Comparison of ENCODE assay signal across 8 cellular contexts in the genomic region with DNA sequence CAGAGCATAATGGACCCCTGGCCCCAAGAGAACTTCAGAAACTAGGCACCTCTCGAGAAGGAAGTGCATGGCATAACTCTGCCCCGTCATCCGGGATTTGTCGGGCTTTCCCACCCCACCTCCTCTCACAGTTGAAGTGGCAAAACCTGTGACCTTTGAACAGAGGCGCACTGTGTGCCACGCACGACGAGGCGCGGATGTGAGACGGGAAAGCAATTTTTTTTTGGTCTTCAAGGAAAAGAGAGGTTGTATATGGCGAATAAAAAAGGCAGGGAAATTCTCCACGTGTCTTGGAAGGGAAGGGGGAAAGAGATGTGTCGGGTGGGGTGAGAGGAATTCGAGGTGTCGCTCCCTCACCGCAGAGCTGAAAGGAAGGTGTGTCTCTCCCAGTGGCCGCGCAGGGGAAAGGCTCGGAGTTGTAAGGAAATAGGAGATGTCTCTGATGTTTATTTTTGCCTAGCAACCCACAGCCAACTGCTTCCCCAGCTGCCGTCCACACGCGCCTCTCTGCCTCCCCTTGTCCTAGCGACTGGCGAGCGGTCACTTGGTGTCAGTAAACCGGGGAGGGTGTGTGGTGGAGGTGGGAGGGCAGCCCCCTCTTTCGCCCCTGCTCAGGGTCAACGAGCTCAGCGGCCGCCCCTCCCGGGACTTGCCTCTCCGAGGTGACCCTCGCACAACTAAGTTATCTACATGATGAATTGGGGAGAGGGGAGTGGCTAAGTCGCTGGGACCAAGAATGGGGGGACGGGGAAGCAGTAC. TPM values are rescaled to one million over a fixed set of nuclear protein-coding genes. Genes with fewer than 3 reads are reported as not detected.
DNase-seq lines count a peak whose midpoint lies in the region; ATAC-seq and TF ChIP-seq lines count a peak whose summit lies in the region.

No MANE protein-coding gene starts in this region.

- peak overlapping the region; percentile 96 to 97 for H3K4me3 Mint-ChIP-seq in stimulated activated naive B cell treated with anti-CD40 and anti-IgM and Interleukin-4, amounts not matched to agents 10 μg/mL and 1 μg/mL and 100 μg/mL, for 72 hours

- H3K36me3 Mint-ChIP-seq in stimulated activated naive B cell treated with anti-CD40 and anti-IgM and Interleukin-4, amounts not matched to agents 10 μg/mL and 1 μg/mL and 100 μg/mL, for 72 hours, result peaks cover 15 to 19% of the 10 kb centered on the region in 2 donors

- peak overlapping the region in 1 of 2 experiments; percentile 50 for H3K23ac ChIP-seq in mesenchymal stem cell (ENCODE audit: low read length in 2 of 2)

- H2BK12ac ChIP-seq in mesenchymal stem cell (ENCODE audit: low read length in 2 of 2), result peak overlapping the region in 1 of 2 experiments; percentile 87

- H2AFZ ChIP-seq in mesenchymal stem cell (ENCODE audit: low read depth, low read length), result peak overlapping the region; percentile 83

- H3K14ac ChIP-seq in mesenchymal stem cell (ENCODE audit: low read length in 2 of 2), result no peak overlapping the region

- peak overlapping the region; percentile 25 to 96 for H3K18ac ChIP-seq in mesenchymal stem cell (ENCODE audit: low read depth in 1 of 2, low read length in 2 of 2)

- DNase-seq in HL-60 (ENCODE audit: low read depth in 1 of 2, low spot score in 1 of 2) (peak; percentile 63 to 65), NCI-H82 (lab: John Stamatoyannopoulos, UW) (peak; percentile 92), activated T-cell treated with anti-CD3 and anti-CD28 coated beads for 24 hours (ENCODE audit: low read depth) (peak; percentile 7), epithelial cell of esophagus (ENCODE audit: low read depth) (peak; percentile 87), mesenchymal stem cell (peak; percentile 97)
- DNase-seq in stimulated activated naive B cell treated with anti-CD40 and anti-IgM and Interleukin-4, amounts not matched to agents 10 μg/mL and 1 μg/mL and 100 μg/mL, for 72 hours, result peak; percentile 23

- H3K9me3 ChIP-seq in mesenchymal stem cell (ENCODE audit: control insufficient read depth, low read length), result no peaks in the 10 kb centered on the region

- TF ChIP-seq CTCF in 22Rv1 (IDR thresholded peaks at IDR 0.05) (peak; percentile 52), HL-60 (IDR thresholded peaks at IDR 0.05; ENCODE audit: insufficient read depth, low read length) (no peak), epithelial cell of esophagus (IDR thresholded peaks at IDR 0.05; ENCODE audit: insufficient read depth, low read depth, low read length, missing control alignments) (peak; percentile 58)

- peaks cover 9% of the 10 kb centered on the region for H3K4me1 ChIP-seq in mesenchymal stem cell (ENCODE audit: control insufficient read depth, insufficient read depth, low read depth, low read length)

- no peak for TF ChIP-seq POLR2A in GM18505 (IDR thresholded peaks at IDR 0.05; ENCODE audit: borderline replicate concordance, extremely low read depth, insufficient read depth, insufficient read length)

- no peak overlapping the region for H2BK120ac ChIP-seq in mesenchymal stem cell (ENCODE audit: low read depth, low read length)

- peak overlapping the region in 1 of 2 experiments; percentile 73 for H3K4ac ChIP-seq in mesenchymal stem cell (ENCODE audit: low read depth in 1 of 2, low read length in 2 of 2)

- H3K9ac ChIP-seq in mesenchymal stem cell (ENCODE audit: low read length), result peak overlapping the region; percentile 96

- H3K27me3 Mint-ChIP-seq in stimulated activated naive B cell treated with anti-CD40 and anti-IgM and Interleukin-4, amounts not matched to agents 10 μg/mL and 1 μg/mL and 100 μg/mL, for 72 hours, result no peaks in the 10 kb centered on the region

- ATAC-seq in GM18505 (IDR thresholded peaks at IDR 0.05; ENCODE audit: unreplicated experiment), result peak; percentile 21
- peak; percentile 37 to 38 for ATAC-seq in stimulated activated naive B cell treated with anti-CD40 and anti-IgM and Interleukin-4, amounts not matched to agents 10 μg/mL and 1 μg/mL and 100 μg/mL, for 72 hours (replicated peaks)

- H3K4me3 ChIP-seq in HL-60 (replicated peaks; ENCODE audit: insufficient read depth, low read length), result peak overlapping the region; percentile 86
- H3K4me3 ChIP-seq in epithelial cell of esophagus (ENCODE audit: low read length), result peak overlapping the region; percentile 69
- peak overlapping the region; percentile 66 to 88 for H3K4me3 ChIP-seq in mesenchymal stem cell (ENCODE audit: insufficient read depth in 1 of 2, low read depth in 1 of 2, low read length in 2 of 2)

- H3K4me1 Mint-ChIP-seq in stimulated activated naive B cell treated with anti-CD40 and anti-IgM and Interleukin-4, amounts not matched to agents 10 μg/mL and 1 μg/mL and 100 μg/mL, for 72 hours, result peaks cover 26 to 34% of the 10 kb centered on the region in 2 donors

- no peaks in the 10 kb centered on the region for H3K79me1 ChIP-seq in mesenchymal stem cell (replicated peaks; ENCODE audit: low read length, poor library complexity, severe bottlenecking)

- H2BK15ac ChIP-seq in mesenchymal stem cell (ENCODE audit: low read depth, poor library complexity, severe bottlenecking), result peak overlapping the region; percentile 1

- no peaks in the 10 kb centered on the region for H3K9me3 Mint-ChIP-seq in stimulated activated naive B cell treated with anti-CD40 and anti-IgM and Interleukin-4, amounts not matched to agents 10 μg/mL and 1 μg/mL and 100 μg/mL, for 72 hours

- peak overlapping the region; percentile 74 for H3K4me2 ChIP-seq in mesenchymal stem cell (ENCODE audit: low read length, poor library complexity, severe bottlenecking)

- peak overlapping the region; percentile 96 for H3K27ac Mint-ChIP-seq in stimulated activated naive B cell treated with anti-CD40 and anti-IgM and Interleukin-4, amounts not matched to agents 10 μg/mL and 1 μg/mL and 100 μg/mL, for 72 hours

- peak overlapping the region; percentile 44 for H4K91ac ChIP-seq in mesenchymal stem cell (ENCODE audit: low read length)

- no peaks in the 10 kb centered on the region for H3K36me3 ChIP-seq in mesenchymal stem cell (ENCODE audit: control insufficient read depth in 1 of 2, insufficient read depth in 2 of 2, low read depth in 1 of 2, low read length in 2 of 2)

- H3K27me3 ChIP-seq in HL-60 (ENCODE audit: insufficient read depth, poor library complexity, severe bottlenecking) (no peaks in the 10 kb centered on the region), mesenchymal stem cell (ENCODE audit: control insufficient read depth in 1 of 2, insufficient read depth in 1 of 2, low read length in 2 of 2) (peaks cover 0 to 3% of the 10 kb centered on the region in 2 experiments)

- whole genome bisulfite sequencing in mesenchymal stem cell, result 6% methylated on average over 29 of the region's 36 CpGs

- no peak overlapping the region for H4K8ac ChIP-seq in mesenchymal stem cell (ENCODE audit: low read length)

- H3K27ac ChIP-seq in 22Rv1 (0 out of 2 replicates have a peak overlapping the region, but pooled peaks have one; percentile 24), HL-60 (replicated peaks) (peak overlapping the region; percentile 65), mesenchymal stem cell (ENCODE audit: low read length, poor library complexity, severe bottlenecking) (peak overlapping the region; percentile 72)

- H2BK5ac ChIP-seq in mesenchymal stem cell (ENCODE audit: low read depth, low read length, poor library complexity, severe bottlenecking), result no peak overlapping the region

- no peak overlapping the region for H2AK5ac ChIP-seq in mesenchymal stem cell (ENCODE audit: low read length, severe bottlenecking)

RNA-seq across cellular contexts. Expression of gene DYRK2, which starts 0.8 kb away (rescaled TPM):
- 16.8 TPM for polyA plus RNA-seq in mesenchymal stem cell (2013, experiment 1 of 2)
- 16.8 TPM for polyA plus RNA-seq in mesenchymal stem cell (2013, experiment 2 of 2)

Comparison
In these comparisons a context has a peak if more than half of its experiments do, and no peak if none do; other contexts are left out.
1. Peak in every context shown above with its lines: DNase-seq, ATAC-seq, H3K4me3 ChIP-seq and H3K27ac ChIP-seq.
2. DNase-seq: peak in every context shown above with its lines; median percentile 97 in mesenchymal stem cell; 92 in NCI-H82; 87 in epithelial cell of esophagus; 64 in HL-60; 23 in stimulated activated naive B cell treated with anti-CD40 and anti-IgM and Interleukin-4, amounts not matched to agents 10 μg/mL and 1 μg/mL and 100 μg/mL, for 72 hours; 7 in activated T-cell treated with anti-CD3 and anti-CD28 coated beads for 24 hours.